In the genomic region with DNA sequence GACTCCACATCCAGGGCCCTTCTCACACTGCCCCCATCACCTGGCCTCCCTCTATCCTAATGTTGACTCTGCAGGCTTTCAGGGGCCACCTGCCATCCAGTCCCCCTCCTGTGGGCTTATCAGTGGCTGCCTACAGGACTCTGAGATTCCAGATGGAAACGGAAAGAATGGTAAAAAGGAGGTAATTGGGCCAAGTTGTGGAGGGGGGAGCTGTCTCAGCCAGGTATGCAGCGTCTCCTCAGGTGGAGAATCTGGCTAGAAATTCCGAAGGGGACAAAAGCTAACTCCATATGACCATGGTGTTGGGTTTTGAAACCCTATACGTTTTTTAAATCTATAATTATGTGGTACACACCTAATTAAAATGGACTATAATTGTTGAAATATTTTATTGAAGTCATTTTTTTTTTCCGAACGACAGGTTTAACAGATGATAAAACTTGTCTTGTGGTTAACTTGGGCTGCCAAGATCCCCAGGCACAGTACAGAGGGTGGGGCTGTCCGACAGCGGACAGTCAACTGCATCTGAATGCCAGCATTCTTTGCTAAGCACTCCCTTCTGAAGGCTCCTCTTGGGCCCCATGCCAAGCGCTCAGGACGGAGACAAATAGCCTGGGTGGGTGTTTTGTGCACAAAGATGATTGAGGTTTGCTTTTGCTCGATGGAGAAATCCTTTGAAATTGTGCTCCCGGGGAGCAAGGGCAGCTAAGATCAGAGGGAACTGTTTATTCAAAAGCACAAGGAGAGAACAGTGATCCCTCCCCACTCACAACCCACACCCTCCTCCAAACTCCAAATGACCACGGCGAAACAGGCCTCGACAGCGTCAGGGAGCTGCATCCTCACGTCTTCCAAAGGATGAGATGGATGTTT, we compare ENCODE assay signal across 13 cellular contexts.
DNase-seq lines count a peak whose midpoint lies in the region; ATAC-seq and TF ChIP-seq lines count a peak whose summit lies in the region.
"Had no signal": no experiment of that assay in that cellular context is flagged by ENCODE, and none has a peak within 500 bp of the region (broad histone marks: within the 10 kb centered on the region; RNA-seq: fewer than 3 reads in every experiment).

No MANE protein-coding gene starts in this region.

- DNase-seq in T1000 (lab: John Stamatoyannopoulos, UW): peak; percentile 5
- peak; percentile 49 for DNase-seq in kidney tubule cell (ENCODE audit: low spot score)
- DNase-seq in tibial nerve (ENCODE audit: low spot score in 2 of 2): peak; percentile 35 to 47
- no peak for DNase-seq in stimulated activated naive CD4-positive, alpha-beta T cell (lab: John Stamatoyannopoulos, UW)
- DNase-seq: activated CD8-positive, alpha-beta memory T cell treated with anti-CD3 and anti-CD28 coated beads for 24 hours; activated naive CD8-positive, alpha-beta T cell treated with anti-CD3 and anti-CD28 coated beads, Interleukin-2, amount 10 ng/mL, durations not matched to agents 7 days and 5 days; effector CD8-positive, alpha-beta T cell; NCI-H510A treated with DMSO at 0.1 percent for 48 hours; T-helper 1 cell had no signal

- TF ChIP-seq CTCF in tibial nerve (IDR thresholded peaks at IDR 0.05): no peak

- no peaks in the 10 kb centered on the region for H3K9me3 ChIP-seq in tibial nerve

- peak overlapping the region in 1 of 4 donors; percentile 4 for H3K27ac ChIP-seq in tibial nerve

- 18 to 23% methylated on average over 17 of the region's 17 CpGs for WGBS in tibial nerve, 2 donors

- H3K4me3 ChIP-seq in tibial nerve: no peak overlapping the region
- H3K4me3 ChIP-seq: K562 had no signal

- TF ChIP-seq EP300 in Ishikawa (IDR thresholded peaks at IDR 0.05; ENCODE audit: borderline replicate concordance): no peak
- peak in 1 of 2 donors; percentile 21 for TF ChIP-seq EP300 in tibial nerve (IDR thresholded peaks at IDR 0.05)

- H3K27me3 ChIP-seq in tibial nerve: no peaks in the 10 kb centered on the region

- TF ChIP-seq RAD21 in Ishikawa (IDR thresholded peaks at IDR 0.05; ENCODE audit: low read depth): no peak

- ATAC-seq in HG02970 (IDR thresholded peaks at IDR 0.05; ENCODE audit: low FRiP score, unreplicated experiment) (no peak), HG02885 (IDR thresholded peaks at IDR 0.05; ENCODE audit: poor library complexity, unreplicated experiment) (no peak)
- ATAC-seq: K562 had no signal

- H3K36me3 ChIP-seq in tibial nerve: no peaks in the 10 kb centered on the region

- peaks cover 0 to 11% (median 0%) of the 10 kb centered on the region in 4 donors for H3K4me1 ChIP-seq in tibial nerve

- no peak for TF ChIP-seq POLR2A in tibial nerve (IDR thresholded peaks at IDR 0.05)

TF ChIP-seq in Ishikawa, 13 proteins besides CTCF, POLR2A, EP300 and RAD21:
- no peak for TF ChIP-seq CEBPB (IDR thresholded peaks at IDR 0.05)
- no peak for TF ChIP-seq FOXM1 (IDR thresholded peaks at IDR 0.05; ENCODE audit: borderline replicate concordance, low read depth)
- TF ChIP-seq NFIC (IDR thresholded peaks at IDR 0.05): peak; percentile 69; the same call in 1 of the 2 replicates
- TF ChIP-seq MAX (IDR thresholded peaks at IDR 0.05): no peak
- no peak for TF ChIP-seq TAF1 (IDR thresholded peaks at IDR 0.05; ENCODE audit: low read depth)
- no peak for TF ChIP-seq TEAD4 (IDR thresholded peaks at IDR 0.05)
- TF ChIP-seq TCF12 (IDR thresholded peaks at IDR 0.05; ENCODE audit: low read depth): 0 out of 2 replicates have a peak, but pooled peaks have one; percentile 38
TF ChIP-seq in Ishikawa: peak in this region for 2.

Comparison
In these comparisons a context has a peak if more than half of its experiments do, and no peak if none do; other contexts are left out.
1. DNase-seq: peak in T1000 (single experiment), kidney tubule cell (single experiment) and tibial nerve (2 of 2); none in stimulated activated naive CD4-positive, alpha-beta T cell (0 of 6).